ENCODE assay signal across 22 cellular contexts in genomic region chr2:96402591-96402990, GRCh38.
"Had no signal": no experiment of that assay in that cellular context is flagged by ENCODE, and none has a peak within 500 bp of the region (broad histone marks: within the 10 kb centered on the region; RNA-seq: fewer than 3 reads in every experiment).

No MANE protein-coding gene starts in this region.

- H3K27me3 ChIP-seq: dorsolateral prefrontal cortex, neural progenitor cell, suprapubic skin had no signal

- H3K4me3 ChIP-seq: dorsolateral prefrontal cortex, neural progenitor cell, smooth muscle cell, suprapubic skin had no signal

- H3K9ac ChIP-seq: neural progenitor cell had no signal

- H3K9me3 ChIP-seq: suprapubic skin had no signal

- H3K4me3 Mint-ChIP-seq: immature natural killer cell; naive thymus-derived CD4-positive, alpha-beta T cell; nephron; neural progenitor cell; stimulated activated naive CD8-positive, alpha-beta T cell treated with anti-CD3 and anti-CD28 coated beads, Interleukin-15, amount 100 ng/mL, for 72 hours had no signal

- H3K27me3 Mint-ChIP-seq: stimulated activated naive CD8-positive, alpha-beta T cell treated with anti-CD3 and anti-CD28 coated beads, Interleukin-15, amount 100 ng/mL, for 72 hours had no signal

- H3K27ac Mint-ChIP-seq: nephron; neural progenitor cell; stimulated activated naive CD8-positive, alpha-beta T cell treated with anti-CD3 and anti-CD28 coated beads, Interleukin-15, amount 100 ng/mL, for 72 hours had no signal

- DNase-seq: effector CD4-positive, alpha-beta T cell; hypothalamus; immature natural killer cell; mesenchymal stem cell; midbrain; naive thymus-derived CD4-positive, alpha-beta T cell; nucleus accumbens; retina; stimulated activated CD4-positive, alpha-beta T cell treated with anti-CD3 and anti-CD28 coated beads, Interleukin-12 subunit alpha, Interleukin-12 subunit beta, amount 100 ng/mL, for 4 hours; stimulated activated CD4-positive, alpha-beta T cell treated with anti-CD3 and anti-CD28 coated beads, Interleukin-1b, Interleukin-23, amount 100 ng/mL, for 48 hours; stimulated activated CD4-positive, alpha-beta T cell treated with anti-CD3 and anti-CD28 coated beads, Interleukin-4, amount 100 ng/mL, for 1 hour; stimulated activated CD8-positive, alpha-beta memory T cell treated with anti-CD3 and anti-CD28 coated beads, Interleukin-4, amount 100 ng/mL, for 48 hours; stimulated activated naive CD4-positive, alpha-beta T cell; stimulated activated naive CD8-positive, alpha-beta T cell treated with anti-CD3 and anti-CD28 coated beads, Interleukin-15, amount 100 ng/mL, for 72 hours; trophoblast cell had no signal

- H3K36me3 Mint-ChIP-seq: immature natural killer cell; naive thymus-derived CD4-positive, alpha-beta T cell; neural progenitor cell had no signal

- FAIRE-seq: colon, frontal cortex had no signal

- H3K36me3 ChIP-seq: neural progenitor cell, suprapubic skin had no signal

- H3K9me3 Mint-ChIP-seq: immature natural killer cell; naive thymus-derived CD4-positive, alpha-beta T cell; nephron; neural progenitor cell; stimulated activated naive CD8-positive, alpha-beta T cell treated with anti-CD3 and anti-CD28 coated beads, Interleukin-15, amount 100 ng/mL, for 72 hours had no signal

- H3K27ac ChIP-seq: neural progenitor cell, suprapubic skin had no signal
